1 cellular context compared by ENCODE assay signal in genomic region chr14:74528886-74529285, GRCh38.
TF ChIP-seq lines count a peak whose summit lies in the region.

No MANE protein-coding gene starts in this region.

TF ChIP-seq in H1, 55 proteins besides CTCF, POLR2A, EP300 and RAD21:
- no peak for TF ChIP-seq CHD2 (IDR thresholded peaks at IDR 0.05; ENCODE audit: low read length)
- no peak for TF ChIP-seq PHF8 (conservative IDR thresholded peaks at IDR 0.05; ENCODE audit: low read depth, low read length)
- TF ChIP-seq FOSL1 (IDR thresholded peaks at IDR 0.05; ENCODE audit: insufficient read depth, low read depth, low read length): no peak
- TF ChIP-seq SAP30 (IDR thresholded peaks at IDR 0.05; ENCODE audit: insufficient read depth, insufficient replicate concordance, low read length): no peak
- no peak for TF ChIP-seq CHD1 (IDR thresholded peaks at IDR 0.05; ENCODE audit: low read depth, low read length)
- TF ChIP-seq NANOG (IDR thresholded peaks at IDR 0.05; ENCODE audit: insufficient read depth, low read depth, low read length, poor library complexity, severe bottlenecking): no peak
- no peak for TF ChIP-seq HDAC6 (IDR thresholded peaks at IDR 0.05; ENCODE audit: low read depth, low read length)
- no peak for TF ChIP-seq SRF (IDR thresholded peaks at IDR 0.05; ENCODE audit: low read depth, low read length)
- no peak for TF ChIP-seq E2F6 (IDR thresholded peaks at IDR 0.05)
- TF ChIP-seq SIRT6 (IDR thresholded peaks at IDR 0.05; ENCODE audit: low read length): no peak
- TF ChIP-seq BCL11A (IDR thresholded peaks at IDR 0.05; ENCODE audit: low read depth in 2 of 2, low read length in 2 of 2): no peak
- no peak for TF ChIP-seq GABPA (IDR thresholded peaks at IDR 0.05; ENCODE audit: borderline replicate concordance, insufficient read depth, low read length)
- no peak for TF ChIP-seq CBX8 (IDR thresholded peaks at IDR 0.05; ENCODE audit: borderline replicate concordance, low read depth, low read length)
- TF ChIP-seq TCF12 (IDR thresholded peaks at IDR 0.05; ENCODE audit: low read depth, low read length): no peak
- TF ChIP-seq USF2 (IDR thresholded peaks at IDR 0.05; ENCODE audit: low read length): no peak
- TF ChIP-seq CEBPB (IDR thresholded peaks at IDR 0.05; ENCODE audit: low read depth, low read length): no peak
